In the genomic region with DNA sequence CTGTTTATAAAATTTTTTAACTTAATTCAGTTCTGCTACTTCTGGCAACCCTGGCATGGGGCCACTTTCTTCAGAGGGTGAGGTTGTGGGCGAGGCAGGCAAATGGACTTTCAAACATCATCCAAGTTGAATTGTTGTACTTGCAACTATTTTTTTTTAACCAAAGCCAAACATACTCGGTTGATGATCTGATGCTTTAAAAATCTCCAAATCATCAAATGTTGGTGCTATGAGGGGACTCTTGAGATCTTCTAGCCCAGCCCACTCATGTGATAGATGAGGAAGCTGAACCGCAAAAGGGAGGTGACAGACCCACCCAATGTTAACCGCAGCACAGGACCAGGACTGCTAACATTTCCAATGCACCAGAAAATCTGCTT, we compare ENCODE assay signal across 12 cellular contexts. TPM values are rescaled to one million over a fixed set of nuclear protein-coding genes. Genes with fewer than 3 reads are reported as not detected.
DNase-seq lines count a peak whose midpoint lies in the region; ATAC-seq, FAIRE-seq and TF ChIP-seq lines count a peak whose summit lies in the region.
"Had no signal": no experiment of that assay in that cellular context is flagged by ENCODE, and none has a peak within 500 bp of the region (broad histone marks: within the 10 kb centered on the region; RNA-seq: fewer than 3 reads in every experiment).

No MANE protein-coding gene starts in this region.

- H3K4me3 Mint-ChIP-seq in astrocyte (ENCODE audit: unreplicated experiment) (no peak overlapping the region), type B pancreatic cell (no peak overlapping the region)
- H3K4me3 Mint-ChIP-seq: activated naive CD8-positive, alpha-beta T cell; memory B cell had no signal

- peak overlapping the region; percentile 68 for H3K27ac ChIP-seq in astrocyte (ENCODE audit: low read depth, low read length)
- H3K27ac ChIP-seq: right lobe of liver had no signal

- ATAC-seq in Right ventricle myocardium superior (ENCODE audit: poor library complexity) (peak; percentile 36), GM18517 (IDR thresholded peaks at IDR 0.05; ENCODE audit: unreplicated experiment) (no peak)
- ATAC-seq: right lobe of liver had no signal

- no peaks in the 10 kb centered on the region for H3K36me3 ChIP-seq in astrocyte (ENCODE audit: insufficient read depth, low read length)
- no peaks in the 10 kb centered on the region for H3K36me3 ChIP-seq in kidney epithelial cell (ENCODE audit: control insufficient read depth, insufficient read depth, low read length)
- H3K36me3 ChIP-seq: right lobe of liver had no signal

- TF ChIP-seq CTCF in astrocyte (IDR thresholded peaks at IDR 0.05; ENCODE audit: insufficient read depth, low read depth, low read length) (no peak), kidney epithelial cell (IDR thresholded peaks at IDR 0.05; ENCODE audit: insufficient read depth, low read length, poor library complexity, severe bottlenecking) (no peak), type B pancreatic cell (conservative IDR thresholded peaks at IDR 0.05) (no peak)

- FAIRE-seq in astrocyte (lab: Jason Lieb, UNC) = peak; percentile 88

- H3K36me3 Mint-ChIP-seq in astrocyte (ENCODE audit: low read depth, unreplicated experiment) = no peaks in the 10 kb centered on the region
- no peaks in the 10 kb centered on the region for H3K36me3 Mint-ChIP-seq in type B pancreatic cell

- H3K4me2 ChIP-seq in astrocyte (ENCODE audit: low read length) = peak overlapping the region; percentile 17

- intact Hi-C loops in Right ventricle myocardium superior (cut with DNase I) (no loop called here), cardiac septum (cut with DNase I) (no loop called here)

- no peaks in the 10 kb centered on the region for H3K27me3 ChIP-seq in astrocyte (ENCODE audit: insufficient read depth, low read length)
- no peaks in the 10 kb centered on the region for H3K27me3 ChIP-seq in kidney epithelial cell (ENCODE audit: control insufficient read depth, insufficient read depth, low read length)
- H3K27me3 ChIP-seq: right lobe of liver had no signal

- H3K27ac Mint-ChIP-seq in astrocyte (ENCODE audit: unreplicated experiment) = peak overlapping the region; percentile 58
- H3K27ac Mint-ChIP-seq in type B pancreatic cell = peak overlapping the region; percentile 66
- H3K27ac Mint-ChIP-seq: activated naive CD8-positive, alpha-beta T cell; memory B cell had no signal

- peaks cover 9% of the 10 kb centered on the region for H3K9me3 Mint-ChIP-seq in astrocyte (ENCODE audit: unreplicated experiment)
- peaks cover 9% of the 10 kb centered on the region for H3K9me3 Mint-ChIP-seq in type B pancreatic cell

- H3K27me3 Mint-ChIP-seq in astrocyte (ENCODE audit: low read depth, unreplicated experiment) (peaks cover 33% of the 10 kb centered on the region), type B pancreatic cell (peaks cover 10% of the 10 kb centered on the region)
- H3K27me3 Mint-ChIP-seq: activated naive CD8-positive, alpha-beta T cell had no signal

- no peaks in the 10 kb centered on the region for H3K79me2 ChIP-seq in astrocyte (ENCODE audit: insufficient read depth, low read length)

- H3K9me3 ChIP-seq in astrocyte (ENCODE audit: insufficient read depth, low read depth, low read length) = no peaks in the 10 kb centered on the region
- H3K9me3 ChIP-seq: right lobe of liver had no signal

- no peaks in the 10 kb centered on the region for H3K4me1 Mint-ChIP-seq in astrocyte (ENCODE audit: low read depth, unreplicated experiment)
- no peaks in the 10 kb centered on the region for H3K4me1 Mint-ChIP-seq in type B pancreatic cell (ENCODE audit: unreplicated experiment)
- H3K4me1 Mint-ChIP-seq: memory B cell had no signal

- DNase-seq in Right ventricle myocardium superior (no peak), cardiac septum (ENCODE audit: low spot score) (no peak), astrocyte (ENCODE audit: low read depth) (peak; percentile 97), kidney epithelial cell (ENCODE audit: low read depth) (peak; percentile 57), type B pancreatic cell (ENCODE audit: extremely low spot score, unreplicated experiment) (no peak), nucleus accumbens (lab: John Stamatoyannopoulos, UW) (no peak), middle frontal gyrus (ENCODE audit: extremely low spot score, low spot score) (no peak)
- DNase-seq: activated CD4-positive, alpha-beta T cell treated with anti-CD3 and anti-CD28 coated beads, Interleukin-2, amount 50 U/mL, for 1 hour had no signal

- peaks cover 6% of the 10 kb centered on the region for H3K4me1 ChIP-seq in astrocyte (ENCODE audit: insufficient read depth, low read length)
- H3K4me1 ChIP-seq: right lobe of liver had no signal

- no peak overlapping the region for H3K9ac ChIP-seq in astrocyte (ENCODE audit: low read length)

- no peak overlapping the region for H2AFZ ChIP-seq in astrocyte (ENCODE audit: low read depth, low read length)

- H3K4me3 ChIP-seq in astrocyte (ENCODE audit: insufficient read depth, low read depth, low read length) (no peak overlapping the region), kidney epithelial cell (ENCODE audit: low read depth, low read length) (no peak overlapping the region)
- H3K4me3 ChIP-seq: right lobe of liver had no signal

- H4K20me1 ChIP-seq in astrocyte (ENCODE audit: insufficient read depth, low read length) = no peaks in the 10 kb centered on the region

RNA-seq across cellular contexts. Expression of a gene that starts 6.7 kb away (rescaled TPM):
- total RNA-seq in Right ventricle myocardium superior = 0.08 TPM
- 0.43 TPM for total RNA-seq in cardiac septum
- total RNA-seq in astrocyte = not detected in 2 replicates
- not detected in 2 replicates for total RNA-seq in kidney epithelial cell
- total RNA-seq in type B pancreatic cell (ENCODE audit: low replicate concordance) = not detected in 2 replicates

Comparison
In these comparisons a context has a peak if more than half of its experiments do, and no peak if none do; other contexts are left out.
1. DNase-seq: peak in astrocyte (single experiment) and kidney epithelial cell (single experiment); none in Right ventricle myocardium superior (single experiment), cardiac septum (single experiment), type B pancreatic cell (single experiment), nucleus accumbens (0 of 56) and middle frontal gyrus (single experiment).